ENCODE assay signal across 23 cellular contexts in the genomic region with DNA sequence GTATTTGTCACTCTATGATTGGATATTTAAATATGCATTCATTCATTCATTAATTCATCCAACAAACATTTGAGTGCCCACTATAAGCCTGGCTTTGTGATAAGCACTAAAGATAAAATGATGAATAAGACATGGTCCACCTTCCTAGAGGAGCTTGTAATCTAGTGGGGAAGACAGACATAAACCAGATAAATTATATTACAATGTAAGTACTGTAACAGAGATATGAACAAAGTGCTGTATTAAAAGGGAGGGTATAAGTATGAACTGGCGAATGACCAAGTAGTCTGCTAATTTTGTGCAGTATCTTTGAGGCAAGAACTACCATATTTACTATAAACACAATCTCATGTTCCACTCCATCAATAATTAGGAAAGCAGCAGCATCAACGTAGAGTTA.
A peak's percentile ranks its signal among the peaks of the same experiment; 100 is the strongest.
DNase-seq lines count a peak whose midpoint lies in the region; ATAC-seq, FAIRE-seq and TF ChIP-seq lines count a peak whose summit lies in the region.
"Had no signal": no experiment of that assay in that cellular context is flagged by ENCODE, and none has a peak within 500 bp of the region (broad histone marks: within the 10 kb centered on the region; RNA-seq: fewer than 3 reads in every experiment).

No MANE protein-coding gene starts in this region.

- CTCF ChIA-PET in WTC11 (lab: Charles Lee) = no interaction called here
- CTCF ChIA-PET in GM12878 (lab: Yijun Ruan, JAX) = no interaction called here

- peaks cover 16% of the 10 kb centered on the region for H3K4me1 Mint-ChIP-seq in activated T-cell treated with anti-CD3 and anti-CD28 coated beads, Interleukin-2, amount 50 U/mL, for 72 hours (ENCODE audit: low read depth)
- H3K4me1 Mint-ChIP-seq in GM23338 (no peaks in the 10 kb centered on the region), WTC11 (no peaks in the 10 kb centered on the region)
- H3K4me1 Mint-ChIP-seq: CD4-positive, alpha-beta memory T cell; IgD-negative memory B cell had no signal

- TF ChIP-seq EP300 in GM12878 (IDR thresholded peaks at IDR 0.05; ENCODE audit: borderline replicate concordance in 1 of 2, control insufficient read depth in 1 of 2, low read depth in 2 of 2, low read length in 2 of 2) = no peak

- POLR2A ChIA-PET in WTC11 (lab: Charles Lee) = no interaction called here
- POLR2A ChIA-PET in GM12878 (lab: Charles Lee) = no interaction called here

- H3K4me3 ChIP-seq in GM23338 = no peak overlapping the region
- H3K4me3 ChIP-seq in GM12878 = no peak overlapping the region
- H3K4me3 ChIP-seq: A549, GM23248 had no signal

- no peak overlapping the region for H3K9ac ChIP-seq in GM12878 (ENCODE audit: control insufficient read depth, insufficient read depth, low read length)
- H3K9ac ChIP-seq: GM23248 had no signal

- TF ChIP-seq POLR2A in GM12878 (IDR thresholded peaks at IDR 0.05; ENCODE audit: low read depth, low read length) = no peak

- H3K9me2 ChIP-seq in GM23338 (ENCODE audit: insufficient read depth) = no peaks in the 10 kb centered on the region

- no peak for ATAC-seq in activated T-cell treated with anti-CD3 and anti-CD28 coated beads, Interleukin-2, amount 50 U/mL, for 72 hours (replicated peaks in 1 of 2)
- ATAC-seq in GM23338 = no peak
- no peak for ATAC-seq in WTC11
- ATAC-seq in GM12878 = no peak
- ATAC-seq in left colon = no peak
- no peak for ATAC-seq in foreskin keratinocyte
- ATAC-seq: A549, HCT116, HepG2 had no signal

- no peaks in the 10 kb centered on the region for H3K27me3 Mint-ChIP-seq in activated T-cell treated with anti-CD3 and anti-CD28 coated beads, Interleukin-2, amount 50 U/mL, for 72 hours (ENCODE audit: low read depth)
- H3K27me3 Mint-ChIP-seq in GM23338 (ENCODE audit: insufficient read depth, low read depth, poor library complexity) (no peaks in the 10 kb centered on the region), WTC11 (ENCODE audit: low read depth) (no peaks in the 10 kb centered on the region)
- H3K27me3 Mint-ChIP-seq: CD4-positive, alpha-beta memory T cell; IgD-negative memory B cell had no signal

- 100% methylated on average over 2 of the region's 2 CpGs for WGBS in GM12878 (ENCODE audit: insufficient coverage, insufficient replicate concordance, low lambda C conversion rate, missing lambda C conversion rate)

- H3K4me1 ChIP-seq in GM23338 (ENCODE audit: insufficient read depth) (no peaks in the 10 kb centered on the region), GM12878 (ENCODE audit: control insufficient read depth, insufficient read depth, low read length) (no peaks in the 10 kb centered on the region), foreskin keratinocyte (no peaks in the 10 kb centered on the region)
- H3K4me1 ChIP-seq: A549 had no signal

- H3K27me3 ChIP-seq in GM23338 (ENCODE audit: insufficient read depth) (no peaks in the 10 kb centered on the region), GM12878 (replicated peaks in 1 of 2; ENCODE audit: control insufficient read depth in 2 of 2, insufficient read depth in 2 of 2, low read length in 1 of 2) (no peaks in the 10 kb centered on the region), foreskin keratinocyte (no peaks in the 10 kb centered on the region)

- no peaks in the 10 kb centered on the region for H3K79me2 ChIP-seq in GM23338 (replicated peaks; ENCODE audit: insufficient read depth)
- no peaks in the 10 kb centered on the region for H3K79me2 ChIP-seq in GM12878 (ENCODE audit: control insufficient read depth, insufficient read depth, low read length)

- H3K27ac Mint-ChIP-seq in activated T-cell treated with anti-CD3 and anti-CD28 coated beads, Interleukin-2, amount 50 U/mL, for 72 hours = peak overlapping the region; percentile 80
- H3K27ac Mint-ChIP-seq in GM23338 (peak overlapping the region; percentile 33; the same call in 1 of the 2 replicates), WTC11 (0 out of 2 replicates have a peak overlapping the region, but pooled peaks have one; percentile 32)
- H3K27ac Mint-ChIP-seq: HFFc6, IgD-negative memory B cell had no signal

- FAIRE-seq in GM12878 (lab: Jason Lieb, UNC) = no peak
- FAIRE-seq: A549, GM12891, H54, HepG2 had no signal

- no TSS peak for BruUV-seq in GM12878 (replicated peaks; lab: Mats Ljungman, UMichigan)

- in situ Hi-C loops in GM12878 (cut with MboI) = no loop called here

- no peak for DNase-seq in activated T-cell treated with anti-CD3 and anti-CD28 coated beads, Interleukin-2, amount 50 U/mL, for 72 hours
- DNase-seq in activated T-cell treated with anti-CD3 and anti-CD28 coated beads for 4 hours (no peak), GM23338 (ENCODE audit: low spot score) (no peak), WTC11 (ENCODE audit: low spot score) (no peak), GM12878 (ENCODE audit: low read depth, low spot score) (no peak), hippocampal formation (lab: John Stamatoyannopoulos, UW) (no peak), left colon (no peak), foreskin keratinocyte (no peak)
- DNase-seq: AML-193; Calu3; CD4-positive, alpha-beta memory T cell; DMS79 treated with DMSO at 0.1 percent for 48 hours; GF-D8; GM23248; HFFc6 had no signal

- SMC1A ChIA-PET in GM12878 (lab: Charles Lee; ENCODE audit: uncharacterized antibody, unreplicated experiment) = interaction anchor here (0.6 to 0.7 kb wide), 2 partner anchors 33 to 447 kb away, joined by 3 to 4 read pairs; no protein-coding TSS in a partner anchor

- no peaks in the 10 kb centered on the region for H3K9me3 ChIP-seq in GM12878 (replicated peaks; ENCODE audit: control insufficient read depth, insufficient read depth, low read length)
- H3K9me3 ChIP-seq: A549 had no signal

- TF ChIP-seq CTCF in GM23338 (conservative IDR thresholded peaks at IDR 0.05; ENCODE audit: low read depth in 2 of 2) (no peak), WTC11 (IDR thresholded peaks at IDR 0.05) (no peak), GM12878 (IDR thresholded peaks at IDR 0.05 in 2 of 3, conservative IDR thresholded peaks at IDR 0.05 in 1 of 3; ENCODE audit: control insufficient read depth in 2 of 3, extremely low read depth in 1 of 3, insufficient read depth in 1 of 3, low read depth in 3 of 3, low read length in 3 of 3) (no peak), foreskin keratinocyte (conservative IDR thresholded peaks at IDR 0.05) (no peak)

- H3K4me3 Mint-ChIP-seq in activated T-cell treated with anti-CD3 and anti-CD28 coated beads, Interleukin-2, amount 50 U/mL, for 72 hours = no peak overlapping the region
- H3K4me3 Mint-ChIP-seq in GM23338 (no peak overlapping the region), WTC11 (no peak overlapping the region)
- H3K4me3 Mint-ChIP-seq: CD4-positive, alpha-beta memory T cell; HFFc6; IgD-negative memory B cell had no signal

- H3F3A ChIP-seq in GM23338 (replicated peaks; ENCODE audit: low read depth) = no peaks in the 10 kb centered on the region

- H4K20me1 ChIP-seq in GM23338 (replicated peaks; ENCODE audit: insufficient read depth) = no peaks in the 10 kb centered on the region
- no peaks in the 10 kb centered on the region for H4K20me1 ChIP-seq in GM12878 (ENCODE audit: control insufficient read depth, insufficient read depth)

- RAD21 ChIA-PET in GM12878 (lab: Charles Lee; ENCODE audit: unreplicated experiment) = no interaction called here

- intact Hi-C loops in GM12878 (cut with micrococcal nuclease; ENCODE audit: unreplicated experiment) = no loop called here
- intact Hi-C loops in left colon (cut with DNase I, micrococcal nuclease) = no loop called here

- H3K4me2 ChIP-seq in GM23338 (no peak overlapping the region), GM12878 (ENCODE audit: control insufficient read depth, insufficient read depth) (no peak overlapping the region)
- H3K4me2 ChIP-seq: A549 had no signal

- H2AFZ ChIP-seq in GM23338 = no peak overlapping the region
- H2AFZ ChIP-seq in GM12878 (ENCODE audit: control insufficient read depth, low read depth, low read length) = no peak overlapping the region
- H2AFZ ChIP-seq: GM23248 had no signal

- H3K27ac ChIP-seq in GM23338 (ENCODE audit: low read depth) (no peak overlapping the region), GM12878 (ENCODE audit: control insufficient read depth, insufficient read depth) (no peak overlapping the region), foreskin keratinocyte (no peak overlapping the region)
- H3K27ac ChIP-seq: 22Rv1, A549, C4-2B, GM23248 had no signal

- H3K36me3 ChIP-seq in GM23338 (ENCODE audit: insufficient read depth) (peaks cover 9% of the 10 kb centered on the region; the same call in 1 of the 2 replicates), GM12878 (ENCODE audit: control insufficient read depth in 2 of 2, insufficient read depth in 2 of 2, low read length in 1 of 2) (peaks cover 0 to 3% of the 10 kb centered on the region in 2 experiments; a peak in 1 of 4 replicates)

- peaks cover 0 to 21% of the 10 kb centered on the region in 2 donors for H3K36me3 Mint-ChIP-seq in activated T-cell treated with anti-CD3 and anti-CD28 coated beads, Interleukin-2, amount 50 U/mL, for 72 hours (ENCODE audit: insufficient read depth in 2 of 2)
- H3K36me3 Mint-ChIP-seq in GM23338 (ENCODE audit: low read depth) (peaks cover 26% of the 10 kb centered on the region; the same call in 2 of the 3 replicates), WTC11 (peaks cover 29% of the 10 kb centered on the region)

- no peaks in the 10 kb centered on the region for H3K9me3 Mint-ChIP-seq in activated T-cell treated with anti-CD3 and anti-CD28 coated beads, Interleukin-2, amount 50 U/mL, for 72 hours
- no peaks in the 10 kb centered on the region for H3K9me3 Mint-ChIP-seq in GM23338
- no peaks in the 10 kb centered on the region for H3K9me3 Mint-ChIP-seq in WTC11
- H3K9me3 Mint-ChIP-seq: CD4-positive, alpha-beta memory T cell; HFFc6; IgD-negative memory B cell had no signal

- TF ChIP-seq RAD21 in GM12878 (IDR thresholded peaks at IDR 0.05; ENCODE audit: insufficient read depth, low read depth, low read length) = no peak

TF ChIP-seq in GM23338, 12 proteins besides CTCF, POLR2A, EP300 and RAD21 (continues in another document):
- no peak for TF ChIP-seq JUNB (IDR thresholded peaks at IDR 0.05; ENCODE audit: unreplicated experiment)

TF ChIP-seq in WTC11, 78 proteins besides CTCF, POLR2A, EP300 and RAD21 (continues in another document):
- no peak for TF ChIP-seq TP53 (CRISPR knock-in tag; IDR thresholded peaks at IDR 0.05)
- TF ChIP-seq, protein P1, sequence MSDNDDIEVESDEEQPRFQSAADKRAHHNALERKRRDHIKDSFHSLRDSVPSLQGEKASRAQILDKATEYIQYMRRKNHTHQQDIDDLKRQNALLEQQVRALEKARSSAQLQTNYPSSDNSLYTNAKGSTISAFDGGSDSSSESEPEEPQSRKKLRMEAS (CRISPR knock-in tag; IDR thresholded peaks at IDR 0.05) = no peak
- TF ChIP-seq NFE2L1 (CRISPR knock-in tag; IDR thresholded peaks at IDR 0.05) = no peak
- TF ChIP-seq ZNF232 (CRISPR knock-in tag; IDR thresholded peaks at IDR 0.05) = no peak
